In the genomic region with DNA sequence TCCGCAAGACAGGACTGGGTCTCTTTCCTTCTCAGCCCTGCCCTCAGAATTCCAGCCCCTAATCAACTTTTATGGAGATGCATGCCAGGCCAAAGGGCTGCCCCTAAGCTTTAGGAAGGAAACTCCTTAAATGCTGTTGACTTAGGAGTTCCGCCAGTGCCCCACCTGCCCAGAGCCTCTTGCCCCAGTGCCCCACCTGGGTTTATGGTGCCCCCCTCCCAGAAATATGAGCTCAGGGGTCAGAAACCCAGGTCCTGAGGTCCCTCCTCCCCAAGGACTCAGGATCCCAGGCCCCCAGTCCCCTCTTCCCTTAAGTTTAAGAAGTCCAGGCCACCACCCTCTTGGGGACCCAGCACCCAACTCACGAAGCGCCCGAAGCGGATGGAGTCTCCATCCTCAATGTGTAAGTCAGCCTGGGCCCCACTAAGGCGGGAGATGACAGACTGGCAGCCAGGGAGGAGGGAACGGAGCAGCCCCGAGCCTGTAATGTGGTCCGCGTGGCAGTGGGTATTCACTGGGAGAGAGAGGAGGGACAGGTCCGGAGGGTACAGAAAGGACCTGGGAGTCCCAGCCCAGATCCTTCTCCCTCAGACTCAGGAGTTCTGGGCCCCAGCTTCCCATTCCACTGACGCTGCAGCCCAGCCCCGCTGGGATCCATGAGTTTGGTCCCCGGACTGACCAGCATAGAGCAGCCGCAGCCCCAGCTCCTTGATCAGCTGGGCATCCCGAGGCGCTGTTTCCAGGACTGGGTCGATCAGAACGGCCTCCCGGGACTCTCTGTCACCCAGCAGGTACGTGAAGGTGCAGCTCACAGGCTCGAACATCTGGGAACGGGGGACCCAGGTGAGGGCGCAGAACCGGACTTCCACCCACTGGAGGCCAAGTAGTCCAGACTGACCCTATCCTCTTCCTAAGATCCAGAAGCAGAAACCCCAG, we compare ENCODE assay signal across 8 cellular contexts. TPM values are rescaled to one million over a fixed set of nuclear protein-coding genes. Genes with fewer than 3 reads are reported as not detected.
A peak's percentile ranks its signal among the peaks of the same experiment; 100 is the strongest.
DNase-seq lines count a peak whose midpoint lies in the region; ATAC-seq and TF ChIP-seq lines count a peak whose summit lies in the region.

No MANE protein-coding gene starts in this region.

- H3K9me3 ChIP-seq in RWPE2 (ENCODE audit: severe bottlenecking) (no peaks in the 10 kb centered on the region), mononuclear cell (ENCODE audit: low read depth, low read length) (no peaks in the 10 kb centered on the region), thyroid gland (no peaks in the 10 kb centered on the region)

- H3K4me3 ChIP-seq in GM12865 (ENCODE audit: low read depth, low read length) (peak overlapping the region; percentile 92), RWPE2 (ENCODE audit: severe bottlenecking) (peak overlapping the region; percentile 93), dorsolateral prefrontal cortex (peak overlapping the region; percentile 61 to 98 (median 91)), mononuclear cell (ENCODE audit: low read length) (peak overlapping the region; percentile 82), thyroid gland (replicated peaks in 1 of 3) (peak overlapping the region; percentile 72 to 97 (median 77))

- DNase-seq in GM12865 (ENCODE audit: low read depth) = peak; percentile 23
- no peak for DNase-seq in RWPE2 (ENCODE audit: low spot score)
- DNase-seq in dorsolateral prefrontal cortex = peak in 3 of 10 donors; percentile 24 to 53 (median 30)
- peak; percentile 24 to 31 for DNase-seq in thyroid gland
- DNase-seq in NAMALWA (ENCODE audit: low spot score) = no peak
- DNase-seq in NCI-H1048 (lab: John Stamatoyannopoulos, UW) = no peak

- no peak for TF ChIP-seq POLR2A in thyroid gland (IDR thresholded peaks at IDR 0.05)

- peak; percentile 26 for ATAC-seq in RWPE2 (ENCODE audit: low read depth)
- ATAC-seq in GM19467 (IDR thresholded peaks at IDR 0.05; ENCODE audit: unreplicated experiment) = no peak

- H3K27ac ChIP-seq in RWPE2 (ENCODE audit: poor library complexity, severe bottlenecking) (peak overlapping the region; percentile 82), dorsolateral prefrontal cortex (peak overlapping the region in 56 of 59 donors; percentile 9 to 92 (median 84)), thyroid gland (peak overlapping the region in 2 of 3 donors; percentile 88 to 90)

- H3K27me3 ChIP-seq in RWPE2 (ENCODE audit: insufficient read depth, poor library complexity, severe bottlenecking) (no peaks in the 10 kb centered on the region), dorsolateral prefrontal cortex (no peaks in the 10 kb centered on the region), mononuclear cell (ENCODE audit: insufficient read depth, low read length) (no peaks in the 10 kb centered on the region), thyroid gland (no peaks in the 10 kb centered on the region)

- peaks cover 24% of the 10 kb centered on the region for H3K36me3 ChIP-seq in RWPE2 (ENCODE audit: low read depth)
- no peaks in the 10 kb centered on the region for H3K36me3 ChIP-seq in thyroid gland

- WGBS in thyroid gland, 2 donors = 34 to 53% methylated on average over 8 to 15 of the region's 26 CpGs

- TF ChIP-seq CTCF in GM12865 (IDR thresholded peaks at IDR 0.05; ENCODE audit: insufficient read depth, low read depth, low read length, missing control alignments) (no peak), RWPE2 (IDR thresholded peaks at IDR 0.05; ENCODE audit: poor library complexity, severe bottlenecking) (no peak), dorsolateral prefrontal cortex (IDR thresholded peaks at IDR 0.05 in 54 of 56, conservative IDR thresholded peaks at IDR 0.05 in 2 of 56; ENCODE audit: low read depth in 1 of 56, partially characterized antibody in 56 of 56) (no peak), thyroid gland (IDR thresholded peaks at IDR 0.05) (no peak)

- H3K4me1 ChIP-seq in RWPE2 (ENCODE audit: insufficient read depth, poor library complexity, severe bottlenecking) = peaks cover 19% of the 10 kb centered on the region
- peaks cover 33% of the 10 kb centered on the region for H3K4me1 ChIP-seq in mononuclear cell (ENCODE audit: insufficient read depth, low read length)
- peaks cover 17 to 34% of the 10 kb centered on the region in 2 donors for H3K4me1 ChIP-seq in thyroid gland

- intact Hi-C loops in dorsolateral prefrontal cortex (cut with DNase I) (no loop called here), thyroid gland (cut with DNase I) (no loop called here)

RNA-seq across cellular contexts. Expression of a gene that starts 0.9 kb away (rescaled TPM):
- total RNA-seq in dorsolateral prefrontal cortex (10 to 100 TPM; 12.3 to 24.7 (median 17.2) TPM), mononuclear cell (30.6 TPM), thyroid gland (10 to 100 TPM; 22.4 to 61.9 (median 32.5) TPM)

RNA-seq across cellular contexts. Expression of a gene that starts 6.9 kb away (rescaled TPM):
- total RNA-seq in dorsolateral prefrontal cortex (10 to 100 TPM in 21 of 120 experiments, 1 to 10 TPM in 99; 4.4 to 14.3 (median 8.2) TPM), mononuclear cell (0.31 TPM), thyroid gland (1 to 10 TPM in 1 of 4 donors, not detected in 3; 1.4 TPM)

RNA-seq across cellular contexts. Expression of a gene that starts 21.6 kb away (rescaled TPM):
- total RNA-seq in dorsolateral prefrontal cortex (10 to 100 TPM in 65 of 120 experiments, 1 to 10 TPM in 55; 4.6 to 20.8 (median 10.2) TPM), mononuclear cell (17.1 TPM), thyroid gland (10 to 100 TPM in 1 of 4 donors, 1 to 10 TPM in 3; 4.4 to 19.6 (median 7.4) TPM)

RNA-seq across cellular contexts. Expression of a gene that starts 49.2 kb away (rescaled TPM):
- total RNA-seq in dorsolateral prefrontal cortex = 10 to 100 TPM; 15.0 to 45.0 (median 30.4) TPM
- 14.2 TPM for total RNA-seq in mononuclear cell
- 10 to 100 TPM; 29.6 to 38.8 (median 31.3) TPM for total RNA-seq in thyroid gland

RNA-seq across cellular contexts. Expression of a gene that starts 49.5 kb away (rescaled TPM):
- total RNA-seq in dorsolateral prefrontal cortex (10 to 100 TPM in 8 of 120 experiments, 1 to 10 TPM in 111, under 1 TPM in 1; 0.93 to 18.3 (median 5.7) TPM), mononuclear cell (0.63 TPM), thyroid gland (10 to 100 TPM; 11.8 to 19.3 (median 13.2) TPM)

Comparison
In these comparisons a context has a peak if more than half of its experiments do, and no peak if none do; other contexts are left out.
1. DNase-seq: peak in GM12865 (single experiment) and thyroid gland (2 of 2); none in RWPE2 (single experiment), NAMALWA (single experiment) and NCI-H1048 (single experiment).
2. Peak in every context shown above with its lines, with median percentiles within 50 percentile points of each other: H3K4me3 ChIP-seq and H3K27ac ChIP-seq.